ENCODE assay signal across 8 cellular contexts in the genomic region with DNA sequence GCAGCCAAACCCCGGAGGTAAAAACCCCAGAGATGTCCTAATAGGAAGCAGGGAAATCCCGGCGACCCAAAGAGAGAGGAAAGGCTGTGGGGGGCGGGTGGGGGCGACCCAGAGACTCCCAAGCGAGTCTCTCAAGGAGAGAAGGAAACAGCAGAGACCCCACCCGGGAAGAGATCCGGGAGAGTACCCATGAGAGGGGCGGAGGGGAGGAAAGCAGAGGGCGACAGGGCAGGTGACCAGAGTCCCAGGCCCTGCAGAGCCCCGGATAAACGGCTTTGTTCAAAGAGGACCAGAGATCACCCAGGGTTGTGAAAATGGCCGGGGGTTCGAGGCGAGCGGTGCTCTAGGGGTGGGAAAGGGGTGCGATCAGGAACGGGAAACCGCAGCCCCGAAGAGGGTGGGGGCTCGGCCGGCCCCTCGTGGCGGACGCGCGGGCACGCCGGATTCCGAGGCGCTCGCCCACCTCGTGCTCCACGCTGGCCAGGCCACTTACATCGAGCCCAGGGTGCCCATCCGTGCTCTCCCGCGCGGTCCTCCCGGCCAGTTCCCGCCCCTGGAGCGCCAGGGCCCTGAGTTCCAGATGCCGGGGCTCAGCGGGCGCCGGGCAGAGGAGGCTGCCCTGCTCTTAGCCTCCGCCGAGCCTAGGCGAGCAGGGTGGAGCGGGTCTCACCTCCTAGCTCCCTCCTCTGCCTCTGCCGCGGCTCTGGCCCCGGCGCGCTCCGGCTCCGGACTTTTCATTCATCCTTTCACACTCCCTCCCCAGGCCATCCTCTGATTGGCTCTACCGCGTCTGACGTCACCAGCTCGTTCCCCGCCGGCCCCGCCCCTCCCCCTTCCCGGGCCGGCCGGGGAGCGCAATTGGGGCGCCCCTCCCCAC. TPM values are rescaled to one million over a fixed set of nuclear protein-coding genes. Genes with fewer than 3 reads are reported as not detected.
DNase-seq lines count a peak whose midpoint lies in the region; ATAC-seq and TF ChIP-seq lines count a peak whose summit lies in the region.

No MANE protein-coding gene starts in this region.

- peaks cover 94% of the 10 kb centered on the region for H3K27me3 ChIP-seq in SJSA1 (replicated peaks)
- peaks cover 30 to 97% (median 67%) of the 10 kb centered on the region in 9 donors for H3K27me3 ChIP-seq in heart left ventricle
- H3K27me3 ChIP-seq in upper lobe of left lung = peaks cover 1 to 57% (median 32%) of the 10 kb centered on the region in 4 donors

- H3K4me3 ChIP-seq in LNCaP clone FGC (ENCODE audit: low read depth, low read length) = peak overlapping the region; percentile 35
- peak overlapping the region; percentile 10; the same call in 1 of the 2 replicates for H3K4me3 ChIP-seq in SJSA1
- H3K4me3 ChIP-seq in heart left ventricle = peak overlapping the region; percentile 13 to 57 (median 39)
- H3K4me3 ChIP-seq in upper lobe of left lung = peak overlapping the region in 3 of 4 donors; percentile 31 to 38 (median 36)

- no peak for TF ChIP-seq EP300 in upper lobe of left lung (IDR thresholded peaks at IDR 0.05)

- peak; percentile 85 for ATAC-seq in GM21390 (IDR thresholded peaks at IDR 0.05; ENCODE audit: unreplicated experiment)
- ATAC-seq in heart left ventricle = peak; percentile 82 to 98 (median 93)
- peak; percentile 79 to 93 for ATAC-seq in upper lobe of left lung (ENCODE audit: low FRiP score in 2 of 2)

- H3K4me1 ChIP-seq in SJSA1 (replicated peaks) (peaks cover 19% of the 10 kb centered on the region), heart left ventricle (peaks cover 4 to 30% (median 21%) of the 10 kb centered on the region in 12 donors), upper lobe of left lung (peaks cover 20 to 28% (median 26%) of the 10 kb centered on the region in 4 donors)

- H3K27ac ChIP-seq in SJSA1 = no peak overlapping the region
- no peak overlapping the region for H3K27ac ChIP-seq in heart left ventricle
- H3K27ac ChIP-seq in upper lobe of left lung = no peak overlapping the region

- intact Hi-C loops in heart left ventricle (cut with DNase I) (no loop called here), posterior vena cava (cut with DNase I) (no loop called here)

- H3K36me3 ChIP-seq in SJSA1 (no peaks in the 10 kb centered on the region), heart left ventricle (no peaks in the 10 kb centered on the region), upper lobe of left lung (no peaks in the 10 kb centered on the region)

- TF ChIP-seq POLR2A in heart left ventricle (IDR thresholded peaks at IDR 0.05) = no peak
- TF ChIP-seq POLR2A in upper lobe of left lung (IDR thresholded peaks at IDR 0.05) = no peak

- no peaks in the 10 kb centered on the region; the same call in 1 of the 2 replicates for H3K9me3 ChIP-seq in SJSA1 (replicated peaks)
- H3K9me3 ChIP-seq in heart left ventricle = no peaks in the 10 kb centered on the region
- no peaks in the 10 kb centered on the region for H3K9me3 ChIP-seq in upper lobe of left lung

- DNase-seq in COLO668 (lab: John Stamatoyannopoulos, UW; ENCODE audit: unreplicated experiment) (peak; percentile 74), LNCaP clone FGC (ENCODE audit: low read depth) (peak; percentile 45), SJSA1 (ENCODE audit: low read depth in 1 of 2, low spot score in 2 of 2) (peak; percentile 53 to 76), heart left ventricle (peak; percentile 72 to 85 (median 75)), posterior vena cava (ENCODE audit: low spot score) (peak; percentile 93), upper lobe of left lung (peak; percentile 76 to 92)
- peak; percentile 37 for DNase-seq in activated naive CD8-positive, alpha-beta T cell treated with anti-CD3 and anti-CD28 coated beads, Interleukin-2, amount 50 U/mL, for 16 hours (ENCODE audit: low read depth, low spot score)

- WGBS in heart left ventricle, 4 donors = 1 to 2% (median 2%) methylated on average over 51 to 69 of the region's 69 CpGs
- WGBS in upper lobe of left lung, 2 donors = 1 to 2% methylated on average over 21 to 34 of the region's 69 CpGs

- no peak for TF ChIP-seq CTCF in LNCaP clone FGC (IDR thresholded peaks at IDR 0.05; ENCODE audit: control insufficient read depth, extremely low read depth, insufficient read depth)
- no peak for TF ChIP-seq CTCF in heart left ventricle (IDR thresholded peaks at IDR 0.05)
- TF ChIP-seq CTCF in upper lobe of left lung (IDR thresholded peaks at IDR 0.05) = no peak

RNA-seq across cellular contexts. Expression of a gene that starts 52.3 kb away (rescaled TPM):
- total RNA-seq in SJSA1 (2014; rRNA removed; shearing (Covaris generic)) = not detected in 2 replicates
- total RNA-seq in heart left ventricle (under 1 TPM in 1 of 9 donors, not detected in 8; 0.29 TPM), posterior vena cava (not detected), upper lobe of left lung (under 1 TPM in 1 of 6 donors, not detected in 5; 0.24 TPM)
- polyA plus RNA-seq in heart left ventricle = not detected

Comparison
In these comparisons a context has a peak if more than half of its experiments do, and no peak if none do; other contexts are left out.
1. DNase-seq: peak in every context shown above with its lines; median percentile 93 in posterior vena cava; 84 in upper lobe of left lung; 75 in heart left ventricle; 74 in COLO668; 64 in SJSA1; 45 in LNCaP clone FGC; 37 in activated naive CD8-positive, alpha-beta T cell treated with anti-CD3 and anti-CD28 coated beads, Interleukin-2, amount 50 U/mL, for 16 hours.